Comparison of ENCODE assay signal across 12 cellular contexts in genomic region chr1:53962395-53962794, GRCh38. TPM values are rescaled to one million over a fixed set of nuclear protein-coding genes. Genes with fewer than 3 reads are reported as not detected.
"Had no signal": no experiment of that assay in that cellular context is flagged by ENCODE, and none has a peak within 500 bp of the region (broad histone marks: within the 10 kb centered on the region; RNA-seq: fewer than 3 reads in every experiment).

No MANE protein-coding gene starts in this region.

- H3K4me3 ChIP-seq: GM23248, GM23338, HAP-1 had no signal

- FAIRE-seq: H1, H54 had no signal

- H3K9me3 ChIP-seq: HAP-1 had no signal

- DNase-seq: GM23248, GOT3, H7, H9, HCEC 1CT, HFFc6 had no signal

- ATAC-seq: GM23338, HCT116 had no signal

- H3K27ac ChIP-seq: GM23248 had no signal

- H3K4me2 ChIP-seq: GM23338 had no signal

- H2AFZ ChIP-seq: GM23248, GM23338 had no signal

RNA-seq across cellular contexts. Expression of gene LDLRAD1, which starts 55.6 kb away (rescaled TPM):
- total RNA-seq: GM23248, GM23338, H1, H4, H7, H9, HFFc6 had no signal
- polyA plus RNA-seq: GM23248, GM23338, H1 had no signal
